23 cellular contexts compared by ENCODE assay signal in the genomic region with DNA sequence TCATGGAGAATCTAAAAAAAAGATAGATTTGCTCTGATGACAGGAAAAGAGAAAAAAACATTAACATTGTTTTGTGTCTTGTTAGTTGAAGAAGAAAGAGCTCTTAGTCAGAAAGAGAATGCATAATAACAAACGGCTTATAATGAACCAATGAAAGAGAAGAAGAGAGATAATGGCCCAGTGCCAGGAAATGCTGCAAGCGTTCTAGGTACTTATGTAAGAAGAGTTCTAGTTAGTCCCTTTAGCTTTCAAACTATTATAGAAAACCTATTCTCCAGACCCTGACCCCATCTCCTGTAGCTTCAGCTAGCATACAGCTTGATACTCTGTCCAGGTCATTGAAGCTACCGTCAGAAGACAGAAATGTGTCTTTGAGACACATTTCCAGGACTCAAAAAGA.
"Had no signal": no experiment of that assay in that cellular context is flagged by ENCODE, and none has a peak within 500 bp of the region (broad histone marks: within the 10 kb centered on the region; RNA-seq: fewer than 3 reads in every experiment).

No MANE protein-coding gene starts in this region.

- H3K4me1 ChIP-seq: esophagus squamous epithelium, lower lobe of right lung had no signal

- H3K27me3 Mint-ChIP-seq: activated naive CD8-positive, alpha-beta T cell treated with anti-CD3 and anti-CD28 coated beads, Interleukin-2, amount 10 ng/mL, durations not matched to agents 7 days and 5 days; brain; naive B cell; stimulated activated memory B cell treated with anti-CD40 and anti-IgM and Interleukin-4, amounts not matched to agents 10 μg/mL and 1 μg/mL and 100 μg/mL, for 72 hours; type B pancreatic cell had no signal

- H3K27me3 ChIP-seq: esophagus squamous epithelium, sigmoid colon had no signal

- H3K36me3 ChIP-seq: esophagus squamous epithelium, lower lobe of right lung, sigmoid colon, thoracic aorta had no signal

- H3K9me3 Mint-ChIP-seq: activated naive CD8-positive, alpha-beta T cell treated with anti-CD3 and anti-CD28 coated beads, Interleukin-2, amount 10 ng/mL, durations not matched to agents 7 days and 5 days; activated T-cell treated with anti-CD3 and anti-CD28 coated beads, Interleukin-2, amount 50 U/mL, for 4 hours; activated T-helper 2 cell treated with anti-CD3 and anti-CD28 coated beads, Interferon-gamma antibody, Interleukin-2, Interleukin-4, amounts not matched to agents 10 μg/mL and 5 μg/mL and 100 μg/mL, durations not matched to agents 14 hours and 24 hours and 36 hours; brain; naive B cell; stimulated activated memory B cell treated with anti-CD40 and anti-IgM and Interleukin-4, amounts not matched to agents 10 μg/mL and 1 μg/mL and 100 μg/mL, for 72 hours; type B pancreatic cell; WTC11 had no signal

- H3K4me3 Mint-ChIP-seq: activated naive CD8-positive, alpha-beta T cell treated with anti-CD3 and anti-CD28 coated beads, Interleukin-2, amount 10 ng/mL, durations not matched to agents 7 days and 5 days; activated T-cell treated with anti-CD3 and anti-CD28 coated beads, Interleukin-2, amount 50 U/mL, for 4 hours; naive B cell; stimulated activated memory B cell treated with anti-CD40 and anti-IgM and Interleukin-4, amounts not matched to agents 10 μg/mL and 1 μg/mL and 100 μg/mL, for 72 hours; type B pancreatic cell; WTC11 had no signal

- H3K27ac Mint-ChIP-seq: activated naive CD8-positive, alpha-beta T cell treated with anti-CD3 and anti-CD28 coated beads, Interleukin-2, amount 10 ng/mL, durations not matched to agents 7 days and 5 days; activated T-helper 2 cell treated with anti-CD3 and anti-CD28 coated beads, Interferon-gamma antibody, Interleukin-2, Interleukin-4, amounts not matched to agents 10 μg/mL and 5 μg/mL and 100 μg/mL, durations not matched to agents 14 hours and 24 hours and 36 hours; stimulated activated memory B cell treated with anti-CD40 and anti-IgM and Interleukin-4, amounts not matched to agents 10 μg/mL and 1 μg/mL and 100 μg/mL, for 72 hours; type B pancreatic cell; WTC11 had no signal

- H3K27ac ChIP-seq: esophagus squamous epithelium, lower lobe of right lung, sigmoid colon, thoracic aorta had no signal

- FAIRE-seq: colon had no signal

- H3K4me3 ChIP-seq: esophagus squamous epithelium, lower lobe of right lung, sigmoid colon, smooth muscle cell, thoracic aorta had no signal

- H3K36me3 Mint-ChIP-seq: activated naive CD8-positive, alpha-beta T cell treated with anti-CD3 and anti-CD28 coated beads, Interleukin-2, amount 10 ng/mL, durations not matched to agents 7 days and 5 days; naive B cell; type B pancreatic cell; WTC11 had no signal

- ATAC-seq: activated T-cell treated with anti-CD3 and anti-CD28 coated beads, Interleukin-2, amount 50 U/mL, for 4 hours; left lobe of liver; lower lobe of right lung; stimulated activated memory B cell treated with anti-CD40 and anti-IgM and Interleukin-4, amounts not matched to agents 10 μg/mL and 1 μg/mL and 100 μg/mL, for 72 hours; WTC11 had no signal

- H3K4me1 Mint-ChIP-seq: activated naive CD8-positive, alpha-beta T cell treated with anti-CD3 and anti-CD28 coated beads, Interleukin-2, amount 10 ng/mL, durations not matched to agents 7 days and 5 days; brain; naive B cell; stimulated activated memory B cell treated with anti-CD40 and anti-IgM and Interleukin-4, amounts not matched to agents 10 μg/mL and 1 μg/mL and 100 μg/mL, for 72 hours had no signal

- DNase-seq: activated CD4-positive, alpha-beta T cell treated with anti-CD3 and anti-CD28 coated beads for 4 hours; activated CD4-positive, alpha-beta T cell treated with anti-CD3 and anti-CD28 coated beads, Interleukin-2, amount 50 U/mL, for 48 hours; activated CD8-positive, alpha-beta memory T cell treated with anti-CD3 and anti-CD28 coated beads, Interleukin-2, amount 50 U/mL, for 48 hours; activated naive CD4-positive, alpha-beta T cell treated with Interleukin-2 at 50 U/mL for 16 hours; activated naive CD8-positive, alpha-beta T cell treated with anti-CD3 and anti-CD28 coated beads, Interleukin-2, amount 10 ng/mL, durations not matched to agents 7 days and 5 days; activated T-cell treated with anti-CD3 and anti-CD28 coated beads, Interleukin-2, amount 50 U/mL, for 4 hours; caudate nucleus; esophagus squamous epithelium; lower lobe of right lung; naive B cell; nucleus accumbens; sigmoid colon; stimulated activated CD4-positive, alpha-beta T cell treated with anti-CD3 and anti-CD28 coated beads, Interleukin-15, amount 100 ng/mL, for 24 hours; T-helper 9 cell had no signal

- H3K9me3 ChIP-seq: esophagus squamous epithelium, lower lobe of right lung, sigmoid colon, thoracic aorta had no signal
